Comparison of ENCODE assay signal across 13 cellular contexts in the genomic region with DNA sequence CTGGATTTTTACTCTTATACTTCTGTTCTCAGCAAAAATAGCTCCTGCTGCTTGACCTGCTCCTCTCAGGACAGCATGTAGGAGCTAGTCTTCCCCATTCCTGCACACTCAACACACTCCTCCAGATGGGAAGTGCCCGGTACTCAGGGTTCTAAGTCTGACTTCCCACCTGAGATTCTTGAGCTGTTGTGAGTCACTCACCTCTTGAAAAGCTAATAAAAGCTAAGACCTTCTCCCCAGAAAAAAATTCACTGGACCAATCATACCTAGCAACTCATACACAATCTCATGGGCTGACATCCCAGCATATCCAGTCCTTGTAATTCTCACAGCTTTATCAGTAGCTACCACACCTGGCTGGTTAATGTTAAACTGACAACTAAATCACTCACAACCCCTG. TPM values are rescaled to one million over a fixed set of nuclear protein-coding genes. Genes with fewer than 3 reads are reported as not detected.
DNase-seq lines count a peak whose midpoint lies in the region; ATAC-seq, FAIRE-seq and TF ChIP-seq lines count a peak whose summit lies in the region.
"Had no signal": no experiment of that assay in that cellular context is flagged by ENCODE, and none has a peak within 500 bp of the region (broad histone marks: within the 10 kb centered on the region; RNA-seq: fewer than 3 reads in every experiment).

No MANE protein-coding gene starts in this region.

- CTCF ChIA-PET in mammary epithelial cell (lab: Charles Lee; ENCODE audit: low non-redundant PET) (interaction anchor here (0.6 kb wide), 1 partner anchor 57 kb away, joined by 8 read pairs; no protein-coding TSS in a partner anchor), K562 (lab: Yijun Ruan, JAX; ENCODE audit: low intra/inter-chr PET ratio) (no interaction called here)

- peaks cover 7% of the 10 kb centered on the region for H3K4me1 ChIP-seq in mammary epithelial cell (ENCODE audit: insufficient read depth, low read length)
- H3K4me1 ChIP-seq in breast epithelium: no peaks in the 10 kb centered on the region
- no peaks in the 10 kb centered on the region for H3K4me1 ChIP-seq in K562 (replicated peaks in 1 of 2; ENCODE audit: control insufficient read depth in 2 of 2, insufficient read depth in 2 of 2, low read length in 2 of 2)
- H3K4me1 ChIP-seq in mesendoderm (ENCODE audit: control insufficient read depth, low read depth, low read length): no peaks in the 10 kb centered on the region
- peaks cover 0 to 15% (median 3%) of the 10 kb centered on the region in 4 donors for H3K4me1 ChIP-seq in upper lobe of left lung
- H3K4me1 ChIP-seq: adrenal gland, parathyroid adenoma had no signal

- no peak overlapping the region for H3K18ac ChIP-seq in mesendoderm (ENCODE audit: low read length)

- TF ChIP-seq EP300 in K562 (IDR thresholded peaks at IDR 0.05; ENCODE audit: low read length): no peak
- TF ChIP-seq EP300 in upper lobe of left lung (IDR thresholded peaks at IDR 0.05): peak in 1 of 4 donors; percentile 77

- H3K4me3 ChIP-seq in mammary epithelial cell (replicated peaks in 1 of 3; ENCODE audit: insufficient read depth in 1 of 3, low read depth in 2 of 3, low read length in 3 of 3) (no peak overlapping the region), breast epithelium (no peak overlapping the region), K562 (no peak overlapping the region), mesendoderm (ENCODE audit: low read length) (no peak overlapping the region), upper lobe of left lung (no peak overlapping the region)
- H3K4me3 ChIP-seq: adrenal gland had no signal

- in situ Hi-C loops in mammary epithelial cell (cut with MboI; ENCODE audit: low sequenced_read_pairs in 2 of 2) (no loop called here), K562 (cut with MboI) (no loop called here)

- no peak overlapping the region for H3K23ac ChIP-seq in mesendoderm (ENCODE audit: low read length)

- no peak overlapping the region for H3K27ac ChIP-seq in mammary epithelial cell (ENCODE audit: insufficient read depth, low read depth, low read length)
- no peak overlapping the region for H3K27ac ChIP-seq in breast epithelium
- no peak overlapping the region for H3K27ac ChIP-seq in K562 (ENCODE audit: extremely low read depth, low read depth, low read length)
- H3K27ac ChIP-seq in mesendoderm (ENCODE audit: low read depth, low read length): no peak overlapping the region
- peak overlapping the region; percentile 20 to 72 (median 46) for H3K27ac ChIP-seq in upper lobe of left lung
- H3K27ac ChIP-seq: adrenal gland, parathyroid adenoma had no signal

- H3K36me3 ChIP-seq in mammary epithelial cell (ENCODE audit: insufficient read depth, low read length): peaks cover 21% of the 10 kb centered on the region
- H3K36me3 ChIP-seq in breast epithelium: peaks cover 7% of the 10 kb centered on the region
- H3K36me3 ChIP-seq in K562 (ENCODE audit: control insufficient read depth, insufficient read depth, low read length): peaks cover 79% of the 10 kb centered on the region
- H3K36me3 ChIP-seq in mesendoderm (ENCODE audit: control insufficient read depth, insufficient read depth, low read length): peaks cover 2% of the 10 kb centered on the region
- H3K36me3 ChIP-seq in upper lobe of left lung: peaks cover 10 to 76% (median 25%) of the 10 kb centered on the region in 4 donors

- FAIRE-seq in K562 (lab: Jason Lieb, UNC): no peak
- FAIRE-seq: colon had no signal

- no peaks in the 10 kb centered on the region for H3K79me1 ChIP-seq in mesendoderm (ENCODE audit: low read length)

- no peak overlapping the region for H2BK5ac ChIP-seq in mesendoderm (ENCODE audit: low read length)

- H2BK15ac ChIP-seq in mesendoderm (replicated peaks; ENCODE audit: low read depth): no peak overlapping the region

- no peak overlapping the region for H4K5ac ChIP-seq in mesendoderm (ENCODE audit: low read length)

- TF ChIP-seq RAD21 in K562 (CRISPR knock-in tag; conservative IDR thresholded peaks at IDR 0.05 in 1 of 2, IDR thresholded peaks at IDR 0.05 in 1 of 2): no peak

- no peak overlapping the region for H3K56ac ChIP-seq in mesendoderm (ENCODE audit: low read length)

- DNase-seq in mammary epithelial cell (peak; percentile 86), breast epithelium (ENCODE audit: low spot score in 2 of 2) (no peak), K562 (ENCODE audit: extremely low read depth in 1 of 4, low spot score in 3 of 4) (peak in 1 of 4 experiments; percentile 16), mesendoderm (no peak), upper lobe of left lung (peak in 1 of 2 donors; percentile 86), NCI-H187 (lab: John Stamatoyannopoulos, UW) (no peak)
- DNase-seq: adrenal gland, AML-193, SK-N-SH had no signal

- ATAC-seq in K562 (peak; percentile 42), upper lobe of left lung (ENCODE audit: low FRiP score in 2 of 2) (peak; percentile 64 to 94), HG02798 (IDR thresholded peaks at IDR 0.05; ENCODE audit: poor library complexity, unreplicated experiment) (no peak), GM21737 (IDR thresholded peaks at IDR 0.05; ENCODE audit: unreplicated experiment) (no peak)

- 57% methylated on average over 1 of the region's 1 CpG for WGBS in mammary epithelial cell (ENCODE audit: low coverage, missing lambda C conversion rate)
- 85% methylated on average over 1 of the region's 1 CpG for WGBS in K562 (ENCODE audit: insufficient coverage, low coverage, missing lambda C conversion rate)
- WGBS in mesendoderm (ENCODE audit: extremely low coverage, insufficient coverage, low lambda C conversion rate): no CpG with 5 or more reads among the region's 1 CpG
- WGBS in upper lobe of left lung, 2 donors: 63 to 64% methylated on average over 1 of the region's 1 CpG

- no peak overlapping the region for H3K4me2 ChIP-seq in mammary epithelial cell (ENCODE audit: insufficient read depth, low read depth, low read length)
- no peak overlapping the region for H3K4me2 ChIP-seq in K562 (ENCODE audit: insufficient read depth, low read length)
- H3K4me2 ChIP-seq in mesendoderm (ENCODE audit: low read length): no peak overlapping the region
- H3K4me2 ChIP-seq: SK-N-SH had no signal

- BruUV-seq in mammary epithelial cell (replicated peaks; lab: Mats Ljungman, UMichigan) (no TSS peak), K562 (replicated peaks; lab: Mats Ljungman, UMichigan) (no TSS peak)

- H4K20me1 ChIP-seq in mammary epithelial cell (ENCODE audit: insufficient read depth, low read length) (no peaks in the 10 kb centered on the region), K562 (replicated peaks; ENCODE audit: control insufficient read depth, insufficient read depth, low read length) (no peaks in the 10 kb centered on the region)

- H3K4ac ChIP-seq in mesendoderm (ENCODE audit: low read depth, low read length): no peak overlapping the region

- TF ChIP-seq POLR2A in breast epithelium (IDR thresholded peaks at IDR 0.05) (no peak), K562 (conservative IDR thresholded peaks at IDR 0.05) (no peak), upper lobe of left lung (IDR thresholded peaks at IDR 0.05) (no peak)

- dilution Hi-C loops in mammary epithelial cell (cut with HindIII; ENCODE audit: low sequenced_read_pairs): no loop called here

- H3K27me3 ChIP-seq in mammary epithelial cell (ENCODE audit: insufficient read depth, low read length): no peaks in the 10 kb centered on the region
- H3K27me3 ChIP-seq in breast epithelium: no peaks in the 10 kb centered on the region
- H3K27me3 ChIP-seq in K562 (ENCODE audit: control insufficient read depth in 2 of 2, insufficient read depth in 2 of 2, low read length in 2 of 2): no peaks in the 10 kb centered on the region
- no peaks in the 10 kb centered on the region for H3K27me3 ChIP-seq in mesendoderm (ENCODE audit: insufficient read depth, low read length, poor library complexity)
- H3K27me3 ChIP-seq in upper lobe of left lung: no peaks in the 10 kb centered on the region
- H3K27me3 ChIP-seq: adrenal gland had no signal

- intact Hi-C loops in mammary epithelial cell (cut with micrococcal nuclease): no loop called here
- intact Hi-C loops in breast epithelium (cut with DNase I; ENCODE audit: low total_unique reads): no loop called here
- intact Hi-C loops in K562 (cut with micrococcal nuclease): no loop called here

- H3K79me2 ChIP-seq in mammary epithelial cell (ENCODE audit: insufficient read depth, low read length) (peaks cover 4% of the 10 kb centered on the region), K562 (ENCODE audit: control insufficient read depth, insufficient read depth, low read length) (peaks cover 2% of the 10 kb centered on the region; the same call in 1 of the 3 replicates), mesendoderm (ENCODE audit: control insufficient read depth, insufficient read depth, low read length) (no peaks in the 10 kb centered on the region)

- H4K8ac ChIP-seq in mesendoderm (ENCODE audit: low read depth, low read length): peak overlapping the region; percentile 28

- no peak overlapping the region for H2AFZ ChIP-seq in mammary epithelial cell (ENCODE audit: low read depth, low read length)
- no peak overlapping the region for H2AFZ ChIP-seq in K562 (ENCODE audit: low read depth, low read length)
- H2AFZ ChIP-seq: parathyroid adenoma had no signal

- H2AK5ac ChIP-seq in mesendoderm (ENCODE audit: low read length): no peak overlapping the region

- no peak overlapping the region for H2BK120ac ChIP-seq in mesendoderm (ENCODE audit: low read depth, low read length)

- no peaks in the 10 kb centered on the region for H3K9me1 ChIP-seq in K562 (ENCODE audit: control insufficient read depth, insufficient read depth, low read length)

- POLR2A ChIA-PET in K562 (lab: Yijun Ruan, JAX): interaction anchor here (0.6 to 3.9 kb wide), 6 partner anchors 8 to 26 kb away, joined by 3 to 14 read pairs (median 6); no protein-coding TSS in a partner anchor

- H3K9me3 ChIP-seq in mammary epithelial cell (replicated peaks; ENCODE audit: insufficient read depth, low read length) (no peaks in the 10 kb centered on the region), breast epithelium (no peaks in the 10 kb centered on the region), K562 (replicated peaks; ENCODE audit: control insufficient read depth, insufficient read depth, low read depth, low read length) (no peaks in the 10 kb centered on the region; the same call in 1 of the 2 replicates), upper lobe of left lung (no peaks in the 10 kb centered on the region)
- H3K9me3 ChIP-seq: adrenal gland, SK-N-SH had no signal

- no peak for TF ChIP-seq CTCF in mammary epithelial cell (conservative IDR thresholded peaks at IDR 0.05 in 1 of 2, IDR thresholded peaks at IDR 0.05 in 1 of 2; ENCODE audit: extremely low read depth in 1 of 2, insufficient read depth in 1 of 2, low read depth in 1 of 2, low read length in 2 of 2)
- no peak for TF ChIP-seq CTCF in breast epithelium (IDR thresholded peaks at IDR 0.05)
- no peak for TF ChIP-seq CTCF in K562 (IDR thresholded peaks at IDR 0.05 in 2 of 3, conservative IDR thresholded peaks at IDR 0.05 in 1 of 3; ENCODE audit: insufficient read depth in 2 of 3, low read depth in 1 of 3, low read length in 3 of 3)
- TF ChIP-seq CTCF in upper lobe of left lung (IDR thresholded peaks at IDR 0.05): no peak

- no peak overlapping the region for H3K9ac ChIP-seq in mammary epithelial cell (ENCODE audit: insufficient read depth, low read length)
- H3K9ac ChIP-seq in K562 (ENCODE audit: insufficient read depth in 1 of 2, low read depth in 2 of 2, low read length in 2 of 2): no peak overlapping the region
- H3K9ac ChIP-seq in mesendoderm (ENCODE audit: low read length): no peak overlapping the region
- H3K9ac ChIP-seq: parathyroid adenoma, SK-N-SH had no signal

RNA-seq across cellular contexts. Expression of a gene that starts 53.5 kb away (rescaled TPM):
- total RNA-seq in mammary epithelial cell (10 to 100 TPM; 63.8 to 89.0 TPM), breast epithelium (10 to 100 TPM; 62.6 to 71.7 (median 69.5) TPM), K562 (2014; rRNA removed) (27.8 and 30.4 TPM in 2 replicates), K562 (2014; rRNA removed; fragmentation: Illumina TruSeq; extraction: Trizol) (30.8 and 31.4 TPM in 2 replicates), K562 (2015; rRNA removed; fragmentation: Illumina TruSeq; extraction: Trizol) (33.2 and 33.3 TPM in 2 replicates), K562 (2021) (52.4 and 55.9 TPM in 2 replicates), upper lobe of left lung (100 to 1,000 TPM in 2 of 6 donors, 10 to 100 TPM in 4; 64.3 to 118 (median 80.5) TPM)
- polyA plus RNA-seq in mammary epithelial cell (65.5 TPM), K562 (2011; rRNA removed) (70.3 and 92.0 TPM in 2 replicates), K562 (2014; fragmentation: Illumina TruSeq; extraction: Trizol) (49.1 and 53.7 TPM in 2 replicates), K562 (2014; fragmentation: Nextera tagmentation; extraction: Ambion mirVana) (1 to 10 TPM; 2.3 to 3.6 TPM), K562 (2014; rRNA removed) (54.4 and 55.0 TPM in 2 replicates)
- polyA minus RNA-seq in mammary epithelial cell: 80.5 TPM
- total RNA-seq in K562 (2011; cell fraction: chromatin; rRNA removed; ENCODE audit: low replicate concordance): 144 and 200 TPM in 2 replicates
- 104 and 109 TPM in 2 replicates for total RNA-seq in K562 (2011; cell fraction: nucleolus; rRNA removed)
- total RNA-seq in K562 (2011; cell fraction: nucleoplasm; rRNA removed): 81.8 and 94.8 TPM in 2 replicates
- 72.8 and 74.0 TPM in 2 replicates for polyA plus RNA-seq in K562 (2011; cell fraction: cytosol; rRNA removed)
- 202 and 245 TPM in 2 replicates for polyA plus RNA-seq in K562 (2011; cell fraction: nucleus; rRNA removed)
- 41.4 and 126 TPM in 2 replicates for polyA plus RNA-seq in K562 (2012)
- 79.0 and 79.5 TPM in 2 replicates for polyA minus RNA-seq in K562 (2011; rRNA and poly(A)+ RNA removed)
- 42.6 and 43.7 TPM in 2 replicates for polyA minus RNA-seq in K562 (2011; cell fraction: cytosol; rRNA and poly(A)+ RNA removed)
- 37.8 and 72.4 TPM in 2 replicates for polyA minus RNA-seq in K562 (2011; cell fraction: nucleus; rRNA and poly(A)+ RNA removed)
- 40.6 TPM for polyA plus RNA-seq in mesendoderm (2013, experiment 1 of 2)
- polyA plus RNA-seq in mesendoderm (2013, experiment 2 of 2): 40.7 TPM

Comparison
In these comparisons a context has a peak if more than half of its experiments do, and no peak if none do; other contexts are left out.
1. H3K27ac ChIP-seq: peak in upper lobe of left lung (4 of 4); none in mammary epithelial cell (single experiment), breast epithelium (0 of 2), K562 (single experiment) and mesendoderm (single experiment).
2. ATAC-seq: peak in K562 (single experiment) and upper lobe of left lung (2 of 2); none in HG02798 (single experiment) and GM21737 (single experiment).